ENCODE assay signal across 10 cellular contexts in the genomic region with DNA sequence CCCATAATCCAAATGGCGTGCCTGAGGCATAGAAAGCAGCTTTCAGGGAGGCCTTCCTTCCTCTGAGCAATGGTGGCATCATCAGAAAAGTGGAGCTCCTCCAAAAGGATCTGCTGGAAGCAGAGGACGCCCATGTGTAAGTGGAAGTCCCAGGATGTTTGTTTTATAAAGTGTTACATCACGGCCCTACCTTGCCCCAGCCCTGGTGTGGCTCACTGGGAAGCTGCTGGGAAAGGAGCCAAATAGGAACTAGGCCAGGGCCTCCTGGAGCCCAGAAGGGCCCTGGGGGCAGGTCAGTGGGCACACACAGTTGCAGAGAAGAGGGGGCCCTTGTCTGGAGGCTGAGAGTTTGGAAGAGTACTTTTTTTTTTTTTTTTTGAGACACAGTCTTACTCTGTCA. TPM values are rescaled to one million over a fixed set of nuclear protein-coding genes. Genes with fewer than 3 reads are reported as not detected.
DNase-seq lines count a peak whose midpoint lies in the region; ATAC-seq, FAIRE-seq and TF ChIP-seq lines count a peak whose summit lies in the region.
"Had no signal": no experiment of that assay in that cellular context is flagged by ENCODE, and none has a peak within 500 bp of the region (broad histone marks: within the 10 kb centered on the region; RNA-seq: fewer than 3 reads in every experiment).

No MANE protein-coding gene starts in this region.

- no peak overlapping the region for H2AFZ ChIP-seq in neural progenitor cell (replicated peaks)

- ATAC-seq in HG02623 (IDR thresholded peaks at IDR 0.05; ENCODE audit: unreplicated experiment), result no peak

- peaks cover 37% of the 10 kb centered on the region for H3K4me1 Mint-ChIP-seq in neural progenitor cell

- peak; percentile 69 for DNase-seq in GM04504 (ENCODE audit: low read depth)
- DNase-seq in NCI-H510A (lab: John Stamatoyannopoulos, UW), result peak; percentile 46
- DNase-seq in epithelial cell of prostate (ENCODE audit: low read depth, low spot score), result peak; percentile 90
- DNase-seq in small intestine, result peak; percentile 76
- no peak for DNase-seq in T-helper 9 cell
- DNase-seq in activated T-cell treated with anti-CD3 and anti-CD28 coated beads for 4 hours, result no peak
- DNase-seq in neural progenitor cell (ENCODE audit: low spot score), result no peak
- DNase-seq: naive B cell had no signal

- H3K4me2 ChIP-seq in neural progenitor cell, result no peak overlapping the region

- H3K9me3 ChIP-seq in small intestine (ENCODE audit: control insufficient read depth, low read depth) (no peaks in the 10 kb centered on the region), neural progenitor cell (ENCODE audit: low read depth) (no peaks in the 10 kb centered on the region)

- H3K4me3 ChIP-seq in small intestine (ENCODE audit: low read depth in 1 of 2, low read length in 2 of 2), result no peak overlapping the region
- H3K4me3 ChIP-seq in neural progenitor cell, result no peak overlapping the region

- FAIRE-seq in small intestine (lab: Jason Lieb, UNC), result no peak

- H3K36me3 ChIP-seq in small intestine (ENCODE audit: control insufficient read depth in 2 of 2, insufficient read depth in 2 of 2, low read length in 2 of 2), result no peaks in the 10 kb centered on the region
- no peaks in the 10 kb centered on the region for H3K36me3 ChIP-seq in neural progenitor cell

- no peak overlapping the region for H3K4me3 Mint-ChIP-seq in neural progenitor cell
- H3K4me3 Mint-ChIP-seq: central memory CD8-positive, alpha-beta T cell had no signal

- peaks cover 3% of the 10 kb centered on the region for H3K27me3 Mint-ChIP-seq in neural progenitor cell (ENCODE audit: insufficient read depth, low read depth)
- H3K27me3 Mint-ChIP-seq: central memory CD8-positive, alpha-beta T cell; naive B cell had no signal

- H3F3A ChIP-seq in neural progenitor cell (ENCODE audit: low read depth), result peaks cover 16% of the 10 kb centered on the region

- no peak for TF ChIP-seq CTCF in neural progenitor cell (IDR thresholded peaks at IDR 0.05)

- peak overlapping the region; percentile 83 for H3K27ac ChIP-seq in epithelial cell of prostate
- peak overlapping the region in 1 of 2 donors; percentile 56 for H3K27ac ChIP-seq in small intestine (ENCODE audit: low read depth in 1 of 2, low read length in 1 of 2)
- no peak overlapping the region for H3K27ac ChIP-seq in neural progenitor cell

- no peaks in the 10 kb centered on the region for H3K9me3 Mint-ChIP-seq in neural progenitor cell
- H3K9me3 Mint-ChIP-seq: central memory CD8-positive, alpha-beta T cell; naive B cell had no signal

- H3K27ac Mint-ChIP-seq in neural progenitor cell, result no peak overlapping the region

- peaks cover 4% of the 10 kb centered on the region for H3K36me3 Mint-ChIP-seq in neural progenitor cell
- H3K36me3 Mint-ChIP-seq: naive B cell had no signal

- WGBS in small intestine, 3 donors, result 37 to 61% (median 44%) methylated on average over 3 of the region's 3 CpGs

- H3K4me1 ChIP-seq in small intestine (ENCODE audit: control insufficient read depth in 2 of 2, insufficient read depth in 1 of 2, low read depth in 1 of 2, low read length in 1 of 2) (no peaks in the 10 kb centered on the region), neural progenitor cell (peaks cover 19% of the 10 kb centered on the region)

- H3K79me2 ChIP-seq in neural progenitor cell (ENCODE audit: low read depth), result peaks cover 7% of the 10 kb centered on the region

- H3K27me3 ChIP-seq in small intestine (ENCODE audit: control insufficient read depth in 2 of 2, insufficient read depth in 2 of 2, low read length in 2 of 2) (no peaks in the 10 kb centered on the region), neural progenitor cell (peaks cover 15% of the 10 kb centered on the region)

- peaks cover 4% of the 10 kb centered on the region for H4K20me1 ChIP-seq in neural progenitor cell (ENCODE audit: low read depth)

- H3K9ac ChIP-seq in neural progenitor cell, result no peak overlapping the region

RNA-seq across cellular contexts. Expression of a gene that starts 4.2 kb away (rescaled TPM):
- 100 to 1,000 TPM in 1 of 3 donors, 10 to 100 TPM in 2; 12.5 to 109 (median 21.9) TPM for polyA plus RNA-seq in small intestine
- 348 and 437 TPM in 2 replicates for total RNA-seq in neural progenitor cell (ENCODE audit: low replicate concordance)

Comparison
In these comparisons a context has a peak if more than half of its experiments do, and no peak if none do; other contexts are left out.
1. DNase-seq: peak in GM04504 (single experiment), NCI-H510A (single experiment), epithelial cell of prostate (single experiment) and small intestine (single experiment); none in T-helper 9 cell (single experiment), activated T-cell treated with anti-CD3 and anti-CD28 coated beads for 4 hours (single experiment) and neural progenitor cell (single experiment).